Comparison of ENCODE assay signal across 27 cellular contexts in the genomic region with DNA sequence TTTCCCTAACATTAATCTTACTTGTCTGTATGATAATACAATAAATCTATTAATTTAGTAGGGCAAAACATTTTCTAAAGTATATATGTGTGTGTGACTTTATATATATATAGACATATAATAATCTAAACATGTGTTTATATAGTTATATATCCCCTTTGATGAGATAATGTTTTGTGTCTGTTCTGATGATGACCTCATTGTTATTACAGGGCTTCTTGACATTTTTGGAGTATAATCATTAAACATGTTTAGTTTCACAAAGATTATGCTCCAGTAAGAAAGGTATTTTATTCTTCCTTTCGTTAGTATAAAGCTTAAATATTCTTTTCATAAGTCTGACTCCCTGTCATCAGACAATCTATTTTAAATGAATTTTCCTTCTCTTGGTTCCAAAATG.
"Had no signal": no experiment of that assay in that cellular context is flagged by ENCODE, and none has a peak within 500 bp of the region (broad histone marks: within the 10 kb centered on the region; RNA-seq: fewer than 3 reads in every experiment).

No MANE protein-coding gene starts in this region.

- H3K27ac ChIP-seq: gastroesophageal sphincter, heart right ventricle, neural progenitor cell, parathyroid adenoma, testis, tibial artery had no signal

- ATAC-seq: effector memory CD8-positive, alpha-beta T cell; gastroesophageal sphincter; heart right ventricle; left lobe of liver; naive thymus-derived CD4-positive, alpha-beta T cell; sciatic nerve; stimulated activated effector memory CD8-positive, alpha-beta T cell treated with anti-CD3 and anti-CD28 coated beads, Interleukin-12 subunit alpha, Interleukin-12 subunit beta, amount 100 ng/mL, for 72 hours had no signal

- H3K4me1 ChIP-seq: gastroesophageal sphincter, heart right ventricle, neural progenitor cell, parathyroid adenoma, testis, tibial artery had no signal

- H3K27me3 ChIP-seq: gastroesophageal sphincter, heart right ventricle, neural progenitor cell, testis, tibial artery had no signal

- H3K4me3 ChIP-seq: gastroesophageal sphincter, heart right ventricle, lung, neural progenitor cell, testis, tibial artery had no signal

- H3K9me3 ChIP-seq: gastroesophageal sphincter, heart right ventricle, testis, tibial artery had no signal

- H3K36me3 ChIP-seq: gastroesophageal sphincter, heart right ventricle, neural progenitor cell, tibial artery had no signal

- H3K4me3 Mint-ChIP-seq: central memory CD8-positive, alpha-beta T cell; effector memory CD8-positive, alpha-beta T cell; immature natural killer cell; memory B cell; naive thymus-derived CD4-positive, alpha-beta T cell; nephron; neural progenitor cell; stimulated activated effector memory CD8-positive, alpha-beta T cell treated with anti-CD3 and anti-CD28 coated beads, Interleukin-12 subunit alpha, Interleukin-12 subunit beta, amount 100 ng/mL, for 72 hours; type B pancreatic cell had no signal

- H3K9me3 Mint-ChIP-seq: central memory CD8-positive, alpha-beta T cell; effector memory CD8-positive, alpha-beta T cell; memory B cell; nephron; neural progenitor cell; stimulated activated effector memory CD8-positive, alpha-beta T cell treated with anti-CD3 and anti-CD28 coated beads, Interleukin-12 subunit alpha, Interleukin-12 subunit beta, amount 100 ng/mL, for 72 hours; type B pancreatic cell had no signal

- H3K4me1 Mint-ChIP-seq: central memory CD8-positive, alpha-beta T cell; immature natural killer cell; memory B cell; naive thymus-derived CD4-positive, alpha-beta T cell; nephron; neural progenitor cell; stimulated activated effector memory CD8-positive, alpha-beta T cell treated with anti-CD3 and anti-CD28 coated beads, Interleukin-12 subunit alpha, Interleukin-12 subunit beta, amount 100 ng/mL, for 72 hours had no signal

- H3K27ac Mint-ChIP-seq: effector memory CD8-positive, alpha-beta T cell; immature natural killer cell; memory B cell; naive thymus-derived CD4-positive, alpha-beta T cell; nephron; neural progenitor cell; progenitor cell of endocrine pancreas; stimulated activated effector memory CD8-positive, alpha-beta T cell treated with anti-CD3 and anti-CD28 coated beads, Interleukin-12 subunit alpha, Interleukin-12 subunit beta, amount 100 ng/mL, for 72 hours; type B pancreatic cell had no signal

- DNase-seq: cortex of kidney; effector memory CD8-positive, alpha-beta T cell; glutamatergic neuron; heart right ventricle; hippocampal formation; immature natural killer cell; islet precursor cell; midbrain; naive thymus-derived CD4-positive, alpha-beta T cell; stimulated activated CD4-positive, alpha-beta T cell treated with anti-CD3 and anti-CD28 coated beads, Interleukin-2, amount 100 ng/mL, for 24 hours; stimulated activated CD4-positive, alpha-beta T cell treated with anti-CD3 and anti-CD28 coated beads, Interleukin-4, amount 100 ng/mL, for 24 hours; stimulated activated naive CD4-positive, alpha-beta T cell treated with Interleukin-2 at 50 U/mL for 16 hours; substantia nigra; testis; tibial artery had no signal

- H3K36me3 Mint-ChIP-seq: immature natural killer cell; memory B cell; naive thymus-derived CD4-positive, alpha-beta T cell; neural progenitor cell; stimulated activated effector memory CD8-positive, alpha-beta T cell treated with anti-CD3 and anti-CD28 coated beads, Interleukin-12 subunit alpha, Interleukin-12 subunit beta, amount 100 ng/mL, for 72 hours; type B pancreatic cell had no signal

- H3K27me3 Mint-ChIP-seq: progenitor cell of endocrine pancreas had no signal
